In genomic region chr17:40616592-40616991, GRCh38 we compare ENCODE assay signal across 29 cellular contexts. TPM values are rescaled to one million over a fixed set of nuclear protein-coding genes. Genes with fewer than 3 reads are reported as not detected.
DNase-seq lines count a peak whose midpoint lies in the region; ATAC-seq and TF ChIP-seq lines count a peak whose summit lies in the region.
"Had no signal": no experiment of that assay in that cellular context is flagged by ENCODE, and none has a peak within 500 bp of the region (broad histone marks: within the 10 kb centered on the region; RNA-seq: fewer than 3 reads in every experiment).

No MANE protein-coding gene starts in this region.

- H3K4me3 ChIP-seq in OCI-LY3 (ENCODE audit: low read length) = no peak overlapping the region
- H3K4me3 ChIP-seq in trophoblast cell (ENCODE audit: low read depth, low read length) = no peak overlapping the region
- H3K4me3 ChIP-seq in suprapubic skin = no peak overlapping the region
- H3K4me3 ChIP-seq: ascending aorta, GM23338, stomach, upper lobe of left lung had no signal

- H2AK5ac ChIP-seq in trophoblast cell (ENCODE audit: low read length) = peak overlapping the region; percentile 7

- H3K9ac ChIP-seq in OCI-LY3 (ENCODE audit: low read length) = peak overlapping the region; percentile 90
- no peak overlapping the region for H3K9ac ChIP-seq in trophoblast cell (ENCODE audit: low read length)

- H2AFZ ChIP-seq in OCI-LY3 (ENCODE audit: low read depth, low read length) (no peak overlapping the region), trophoblast cell (ENCODE audit: insufficient read depth, low read length, poor library complexity) (no peak overlapping the region)

- TF ChIP-seq POLR2A in suprapubic skin (IDR thresholded peaks at IDR 0.05) = no peak

- no peak overlapping the region for H4K12ac ChIP-seq in trophoblast cell (ENCODE audit: low read depth, low read length)

- peak overlapping the region; percentile 99 for H3K27ac ChIP-seq in OCI-LY3 (ENCODE audit: low read length)
- H3K27ac ChIP-seq in trophoblast cell (ENCODE audit: low read depth, low read length) = no peak overlapping the region
- no peak overlapping the region for H3K27ac ChIP-seq in suprapubic skin
- H3K27ac ChIP-seq: ascending aorta, upper lobe of left lung had no signal

- no peaks in the 10 kb centered on the region for H3K27me3 Mint-ChIP-seq in activated CD4-positive, alpha-beta T cell treated with anti-CD3 and anti-CD28 coated beads, Interleukin-2, amount 10 ng/mL, durations not matched to agents 24 days and 14 days
- no peaks in the 10 kb centered on the region for H3K27me3 Mint-ChIP-seq in activated naive CD8-positive, alpha-beta T cell treated with anti-CD3 and anti-CD28 coated beads, Interleukin-2, amount 50 U/mL, for 24 hours

- DNase-seq in activated CD4-positive, alpha-beta T cell treated with anti-CD3 and anti-CD28 coated beads, Interleukin-2, amount 10 ng/mL, durations not matched to agents 24 days and 14 days = peak; percentile 54
- DNase-seq in activated CD4-positive, alpha-beta T cell treated with anti-CD3 and anti-CD28 coated beads for 4 hours = no peak
- no peak for DNase-seq in activated naive CD8-positive, alpha-beta T cell treated with anti-CD3 and anti-CD28 coated beads, Interleukin-2, amount 50 U/mL, for 24 hours
- DNase-seq in trophoblast cell (no peak), suprapubic skin (ENCODE audit: low spot score in 2 of 2) (no peak)
- DNase-seq: activated CD4-positive, alpha-beta T cell treated with anti-CD3 and anti-CD28 coated beads, Interleukin-2, amount 50 U/mL, for 1 hour; activated effector memory CD4-positive, alpha-beta T cell treated with Interleukin-2 at 50 U/mL for 16 hours; COR-L47; DMS79 treated with DMSO at 0.1 percent for 48 hours; glutamatergic neuron; KBM-7; NCI-H1436 treated with DMSO at 0.1 percent for 48 hours; NCI-H2171 treated with DMSO at 0.1 percent for 48 hours; NCI-H524; SIG-M5; stimulated activated CD4-positive, alpha-beta T cell treated with anti-CD3 and anti-CD28 coated beads, Interleukin-4, amount 100 ng/mL, for 4 hours; stomach; T-helper 1 cell; upper lobe of left lung had no signal

- no peaks in the 10 kb centered on the region for H3K9me3 Mint-ChIP-seq in activated CD4-positive, alpha-beta T cell treated with anti-CD3 and anti-CD28 coated beads, Interleukin-2, amount 10 ng/mL, durations not matched to agents 24 days and 14 days
- H3K9me3 Mint-ChIP-seq in activated naive CD8-positive, alpha-beta T cell treated with anti-CD3 and anti-CD28 coated beads, Interleukin-2, amount 50 U/mL, for 24 hours = no peaks in the 10 kb centered on the region
- H3K9me3 Mint-ChIP-seq: GM23338 had no signal

- H4K91ac ChIP-seq in trophoblast cell (ENCODE audit: low read depth, low read length) = no peak overlapping the region

- no peak overlapping the region for H2BK12ac ChIP-seq in trophoblast cell (ENCODE audit: low read length)

- no peaks in the 10 kb centered on the region for H4K20me1 ChIP-seq in OCI-LY3 (ENCODE audit: insufficient read depth, low read length)

- no peak overlapping the region for H3K18ac ChIP-seq in trophoblast cell (ENCODE audit: low read length)

- no peaks in the 10 kb centered on the region for H3K9me3 ChIP-seq in OCI-LY3 (ENCODE audit: insufficient read depth, low read length)
- no peaks in the 10 kb centered on the region for H3K9me3 ChIP-seq in trophoblast cell (ENCODE audit: insufficient read depth, low read depth, low read length)
- no peaks in the 10 kb centered on the region for H3K9me3 ChIP-seq in suprapubic skin
- H3K9me3 ChIP-seq: ascending aorta, stomach, upper lobe of left lung had no signal

- intact Hi-C loops in activated CD4-positive, alpha-beta T cell treated with anti-CD3 and anti-CD28 coated beads, Interleukin-2, amount 10 ng/mL, durations not matched to agents 24 days and 14 days (cut with micrococcal nuclease) = no loop called here

- no peaks in the 10 kb centered on the region for H3K36me3 Mint-ChIP-seq in activated CD4-positive, alpha-beta T cell treated with anti-CD3 and anti-CD28 coated beads, Interleukin-2, amount 10 ng/mL, durations not matched to agents 24 days and 14 days (ENCODE audit: low read depth)
- no peaks in the 10 kb centered on the region for H3K36me3 Mint-ChIP-seq in activated naive CD8-positive, alpha-beta T cell treated with anti-CD3 and anti-CD28 coated beads, Interleukin-2, amount 50 U/mL, for 24 hours (ENCODE audit: low read depth)

- WGBS in trophoblast cell (ENCODE audit: extremely low coverage, insufficient coverage, insufficient read length) = no CpG with 5 or more reads among the region's 3 CpGs
- 89% methylated on average over 3 of the region's 3 CpGs for WGBS in suprapubic skin

- peaks cover 19% of the 10 kb centered on the region for H3K79me2 ChIP-seq in OCI-LY3 (ENCODE audit: low read length)
- H3K79me2 ChIP-seq in trophoblast cell (ENCODE audit: control insufficient read depth, insufficient read depth, low read length, poor library complexity) = no peaks in the 10 kb centered on the region

- H3K4ac ChIP-seq in trophoblast cell (ENCODE audit: low read depth, low read length) = no peak overlapping the region

- TF ChIP-seq EP300 in suprapubic skin (IDR thresholded peaks at IDR 0.05) = no peak

- peak overlapping the region; percentile 88 for H3K4me2 ChIP-seq in OCI-LY3 (ENCODE audit: low read length)
- no peak overlapping the region for H3K4me2 ChIP-seq in trophoblast cell (ENCODE audit: low read length)
- H3K4me2 ChIP-seq: GM23338 had no signal

- peaks cover 64% of the 10 kb centered on the region for H3K4me1 Mint-ChIP-seq in activated CD4-positive, alpha-beta T cell treated with anti-CD3 and anti-CD28 coated beads, Interleukin-2, amount 10 ng/mL, durations not matched to agents 24 days and 14 days
- peaks cover 82% of the 10 kb centered on the region for H3K4me1 Mint-ChIP-seq in activated naive CD8-positive, alpha-beta T cell treated with anti-CD3 and anti-CD28 coated beads, Interleukin-2, amount 50 U/mL, for 24 hours

- H3K27me3 ChIP-seq in OCI-LY3 (ENCODE audit: low read depth, low read length) = no peaks in the 10 kb centered on the region
- H3K27me3 ChIP-seq in trophoblast cell (ENCODE audit: insufficient read depth, low read length) = no peaks in the 10 kb centered on the region
- H3K27me3 ChIP-seq in suprapubic skin = no peaks in the 10 kb centered on the region
- H3K27me3 ChIP-seq: ascending aorta, upper lobe of left lung had no signal

- H3K27ac Mint-ChIP-seq in activated CD4-positive, alpha-beta T cell treated with anti-CD3 and anti-CD28 coated beads, Interleukin-2, amount 10 ng/mL, durations not matched to agents 24 days and 14 days = peak overlapping the region; percentile 67
- peak overlapping the region; percentile 44 for H3K27ac Mint-ChIP-seq in activated naive CD8-positive, alpha-beta T cell treated with anti-CD3 and anti-CD28 coated beads, Interleukin-2, amount 50 U/mL, for 24 hours
- H3K27ac Mint-ChIP-seq: GM23338 had no signal

- no peak overlapping the region for H4K8ac ChIP-seq in trophoblast cell (ENCODE audit: low read depth, low read length)

- no peak for ATAC-seq in activated naive CD8-positive, alpha-beta T cell treated with anti-CD3 and anti-CD28 coated beads, Interleukin-2, amount 50 U/mL, for 24 hours
- no peak for ATAC-seq in HG02885 (IDR thresholded peaks at IDR 0.05; ENCODE audit: poor library complexity, unreplicated experiment)
- no peak for ATAC-seq in HG03039 (IDR thresholded peaks at IDR 0.05; ENCODE audit: unreplicated experiment)
- ATAC-seq: GM23338, Panc1, sciatic nerve had no signal

- H3K4me3 Mint-ChIP-seq in activated CD4-positive, alpha-beta T cell treated with anti-CD3 and anti-CD28 coated beads, Interleukin-2, amount 10 ng/mL, durations not matched to agents 24 days and 14 days = no peak overlapping the region
- H3K4me3 Mint-ChIP-seq in activated naive CD8-positive, alpha-beta T cell treated with anti-CD3 and anti-CD28 coated beads, Interleukin-2, amount 50 U/mL, for 24 hours = no peak overlapping the region
- H3K4me3 Mint-ChIP-seq: GM23338 had no signal

- H3K4me1 ChIP-seq in OCI-LY3 (ENCODE audit: low read length) (peaks cover 89% of the 10 kb centered on the region), trophoblast cell (ENCODE audit: control insufficient read depth in 1 of 2, insufficient read depth in 2 of 2, low read length in 2 of 2) (peaks cover 6 to 9% of the 10 kb centered on the region in 2 experiments), suprapubic skin (peaks cover 37% of the 10 kb centered on the region)
- H3K4me1 ChIP-seq: ascending aorta had no signal

- H3K14ac ChIP-seq in trophoblast cell (ENCODE audit: low read length) = peak overlapping the region; percentile 31

- peaks cover 7% of the 10 kb centered on the region for H3K79me1 ChIP-seq in trophoblast cell (ENCODE audit: low read length)

- TF ChIP-seq CTCF in OCI-LY3 (IDR thresholded peaks at IDR 0.05; ENCODE audit: low read depth, low read length) (no peak), suprapubic skin (IDR thresholded peaks at IDR 0.05) (no peak)

- H3K23ac ChIP-seq in trophoblast cell (ENCODE audit: low read length) = no peak overlapping the region

- H2BK5ac ChIP-seq in trophoblast cell (ENCODE audit: low read depth, low read length, poor library complexity) = no peak overlapping the region

- H3K36me3 ChIP-seq in OCI-LY3 (replicated peaks; ENCODE audit: low read depth, low read length) (no peaks in the 10 kb centered on the region), trophoblast cell (ENCODE audit: control insufficient read depth in 1 of 2, insufficient read depth in 2 of 2, low read length in 2 of 2) (no peaks in the 10 kb centered on the region), suprapubic skin (no peaks in the 10 kb centered on the region)
- H3K36me3 ChIP-seq: ascending aorta, stomach, upper lobe of left lung had no signal

- H2BK120ac ChIP-seq in trophoblast cell (ENCODE audit: insufficient read depth, low read length, poor library complexity) = no peak overlapping the region

RNA-seq across cellular contexts. Expression of gene SMARCE1, which starts 31.0 kb away (rescaled TPM):
- 122 and 125 TPM in 2 replicates for total RNA-seq in activated CD4-positive, alpha-beta T cell treated with anti-CD3 and anti-CD28 coated beads, Interleukin-2, amount 10 ng/mL, durations not matched to agents 24 days and 14 days
- 112 and 118 TPM in 2 replicates for polyA plus RNA-seq in trophoblast cell (2013)
- 100 to 1,000 TPM in 1 of 4 donors, 10 to 100 TPM in 3; 65.5 to 104 (median 75.9) TPM for total RNA-seq in suprapubic skin

RNA-seq across cellular contexts. Expression of gene KRT222, which starts 48.4 kb away (rescaled TPM):
- total RNA-seq in activated CD4-positive, alpha-beta T cell treated with anti-CD3 and anti-CD28 coated beads, Interleukin-2, amount 10 ng/mL, durations not matched to agents 24 days and 14 days = not detected in 2 replicates
- 0.08 and 0.10 TPM in 2 replicates for polyA plus RNA-seq in trophoblast cell (2013)
- total RNA-seq in suprapubic skin = under 1 TPM in 1 of 4 donors, not detected in 3; 0.26 TPM
- total RNA-seq: A172, GM23338, HT1080, mononuclear cell had no signal
- polyA plus RNA-seq: GM23338 had no signal

RNA-seq across cellular contexts. Expression of gene CCR7, which starts 51.3 kb away (rescaled TPM):
- total RNA-seq in activated CD4-positive, alpha-beta T cell treated with anti-CD3 and anti-CD28 coated beads, Interleukin-2, amount 10 ng/mL, durations not matched to agents 24 days and 14 days = 217 and 220 TPM in 2 replicates
- polyA plus RNA-seq in trophoblast cell (2013) = 217 and 236 TPM in 2 replicates
- total RNA-seq in suprapubic skin = 1 to 10 TPM in 1 of 4 donors, not detected in 3; 1.2 TPM
- total RNA-seq: A172, ascending aorta had no signal

Comparison
In these comparisons a context has a peak if more than half of its experiments do, and no peak if none do; other contexts are left out.
1. RNA of gene CCR7, which starts 51.3 kb away (total RNA-seq): 217 to 220 TPM in activated CD4-positive, alpha-beta T cell treated with anti-CD3 and anti-CD28 coated beads, Interleukin-2, amount 10 ng/mL, durations not matched to agents 24 days and 14 days; 1.2 TPM in suprapubic skin; every median in the first group is over 10 times any median in the second.